Comparison of ENCODE assay signal across 8 cellular contexts in the genomic region with DNA sequence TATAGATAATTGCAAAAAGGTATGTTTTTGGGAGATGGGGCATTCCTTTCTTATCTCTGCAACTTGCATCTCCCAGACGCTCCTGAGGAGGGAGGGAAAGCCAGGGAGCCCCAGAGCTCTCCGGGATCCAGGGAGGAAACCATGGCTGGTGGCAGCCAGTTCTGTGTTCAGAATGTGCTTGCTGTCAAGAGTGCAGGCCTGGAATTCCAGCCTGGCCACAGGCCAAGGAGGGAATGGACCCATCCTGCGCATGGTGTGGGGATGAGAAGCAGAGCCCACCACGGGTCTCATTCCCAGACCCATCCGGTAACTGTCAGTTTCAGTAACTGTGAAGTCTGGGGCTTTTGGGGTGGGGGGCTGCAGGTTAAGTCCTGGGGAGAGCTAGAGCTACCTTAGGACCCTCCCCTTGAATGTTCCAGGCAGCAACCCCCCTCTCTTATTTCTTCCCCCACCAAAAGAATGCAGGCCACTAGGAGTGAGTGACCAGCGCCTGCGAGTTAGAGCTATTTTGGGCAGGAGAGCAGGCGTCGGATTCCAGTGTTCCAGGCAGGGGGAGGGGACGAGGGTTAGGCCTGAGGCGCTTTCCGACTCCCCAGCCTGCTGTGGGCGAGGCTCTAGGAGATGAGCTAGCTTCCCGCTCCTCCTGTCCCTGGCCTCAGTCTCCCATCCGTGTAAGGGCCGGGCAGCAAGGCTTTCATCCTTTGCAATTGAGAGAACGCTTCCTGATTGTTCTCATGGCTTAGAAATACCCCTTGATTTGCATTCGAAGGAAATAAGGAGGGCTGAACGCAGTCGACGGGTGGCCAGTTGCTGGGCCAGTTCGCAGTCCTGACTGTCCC. TPM values are rescaled to one million over a fixed set of nuclear protein-coding genes. Genes with fewer than 3 reads are reported as not detected.
A peak's percentile ranks its signal among the peaks of the same experiment; 100 is the strongest.
DNase-seq lines count a peak whose midpoint lies in the region; ATAC-seq and TF ChIP-seq lines count a peak whose summit lies in the region.

No MANE protein-coding gene starts in this region.

- POLR2A ChIA-PET in activated naive CD8-positive, alpha-beta T cell treated with anti-CD3 and anti-CD28 coated beads, Interleukin-2, amount 10 ng/mL, durations not matched to agents 7 days and 5 days (lab: Charles Lee): interaction anchor here (0.5 to 2.0 kb wide), 13 partner anchors 9 to 481 kb away, joined by 3 to 13 read pairs (median 4); a partner anchor contains a TSS

- TF ChIP-seq CTCF in KMS-11 (conservative IDR thresholded peaks at IDR 0.05; ENCODE audit: low read depth, low read length) (no peak), omental fat pad (IDR thresholded peaks at IDR 0.05) (no peak)

- no peak for ATAC-seq in activated naive CD8-positive, alpha-beta T cell treated with anti-CD3 and anti-CD28 coated beads, Interleukin-2, amount 10 ng/mL, durations not matched to agents 7 days and 5 days (ENCODE audit: low read depth)
- peak; percentile 65 for ATAC-seq in Right ventricle myocardium inferior
- peak; percentile 57 for ATAC-seq in omental fat pad (ENCODE audit: low FRiP score)
- ATAC-seq in HG03280 (IDR thresholded peaks at IDR 0.05; ENCODE audit: unreplicated experiment): no peak
- no peak for ATAC-seq in GM19035 (IDR thresholded peaks at IDR 0.05; ENCODE audit: unreplicated experiment)

- no peaks in the 10 kb centered on the region for H3K27me3 Mint-ChIP-seq in activated naive CD8-positive, alpha-beta T cell treated with anti-CD3 and anti-CD28 coated beads, Interleukin-2, amount 10 ng/mL, durations not matched to agents 7 days and 5 days

- H3K36me3 ChIP-seq in KMS-11 (ENCODE audit: insufficient read depth): no peaks in the 10 kb centered on the region

- intact Hi-C loops in Right ventricle myocardium inferior (cut with DNase I): loop anchor here (5.0 kb wide), 2 partner anchors 203 to 297 kb away; a partner anchor contains a TSS

- peaks cover 19% of the 10 kb centered on the region for H3K4me1 ChIP-seq in KMS-11 (ENCODE audit: low read depth, poor library complexity, severe bottlenecking)

- peak overlapping the region; percentile 85 for H3K4me3 Mint-ChIP-seq in activated naive CD8-positive, alpha-beta T cell treated with anti-CD3 and anti-CD28 coated beads, Interleukin-2, amount 10 ng/mL, durations not matched to agents 7 days and 5 days

- H3K9ac ChIP-seq in KMS-11: peak overlapping the region; percentile 30; the same call in 1 of the 2 replicates

- no peaks in the 10 kb centered on the region for H3K27me3 ChIP-seq in KMS-11 (ENCODE audit: insufficient read depth, low read depth)

- H3K4me1 Mint-ChIP-seq in activated naive CD8-positive, alpha-beta T cell treated with anti-CD3 and anti-CD28 coated beads, Interleukin-2, amount 10 ng/mL, durations not matched to agents 7 days and 5 days: peaks cover 20% of the 10 kb centered on the region

- peak; percentile 67 for DNase-seq in NCI-H82 (lab: John Stamatoyannopoulos, UW)
- no peak for DNase-seq in NCI-H82 treated with DMSO at 0.1 percent for 48 hours (lab: John Stamatoyannopoulos, UW; ENCODE audit: unreplicated experiment)
- DNase-seq in activated naive CD8-positive, alpha-beta T cell treated with anti-CD3 and anti-CD28 coated beads, Interleukin-2, amount 10 ng/mL, durations not matched to agents 7 days and 5 days: no peak
- DNase-seq in Right ventricle myocardium inferior (ENCODE audit: missing footprints): peak; percentile 83
- peak; percentile 27 for DNase-seq in omental fat pad (ENCODE audit: low spot score)

- peak overlapping the region; percentile 58 for H2AFZ ChIP-seq in KMS-11 (ENCODE audit: low read depth)

- H3K4me2 ChIP-seq in KMS-11: peak overlapping the region; percentile 23

- peak overlapping the region; percentile 87 for H3K27ac Mint-ChIP-seq in activated naive CD8-positive, alpha-beta T cell treated with anti-CD3 and anti-CD28 coated beads, Interleukin-2, amount 10 ng/mL, durations not matched to agents 7 days and 5 days

- peak overlapping the region; percentile 46; the same call in 1 of the 2 replicates for H3K27ac ChIP-seq in KMS-11

- H3K36me3 Mint-ChIP-seq in activated naive CD8-positive, alpha-beta T cell treated with anti-CD3 and anti-CD28 coated beads, Interleukin-2, amount 10 ng/mL, durations not matched to agents 7 days and 5 days: peaks cover 13% of the 10 kb centered on the region

- no peaks in the 10 kb centered on the region for H3K9me3 Mint-ChIP-seq in activated naive CD8-positive, alpha-beta T cell treated with anti-CD3 and anti-CD28 coated beads, Interleukin-2, amount 10 ng/mL, durations not matched to agents 7 days and 5 days

- no peak overlapping the region for H3K4me3 ChIP-seq in KMS-11 (IDR thresholded peaks at IDR 0.05; ENCODE audit: insufficient read depth, low read depth, low read length)

- H4K20me1 ChIP-seq in KMS-11 (ENCODE audit: insufficient read depth): no peaks in the 10 kb centered on the region

- H3K79me2 ChIP-seq in KMS-11 (ENCODE audit: insufficient read depth, low read depth): peaks cover 32% of the 10 kb centered on the region

RNA-seq across cellular contexts. Expression of a gene that starts 0.8 kb away (rescaled TPM):
- 10 to 100 TPM; 14.1 to 17.5 TPM for total RNA-seq in activated naive CD8-positive, alpha-beta T cell treated with anti-CD3 and anti-CD28 coated beads, Interleukin-2, amount 10 ng/mL, durations not matched to agents 7 days and 5 days
- 129 TPM for total RNA-seq in Right ventricle myocardium inferior
- total RNA-seq in omental fat pad: 10 to 100 TPM; 37.8 to 65.0 (median 44.4) TPM

RNA-seq across cellular contexts. Expression of a gene that starts 40.1 kb away (rescaled TPM):
- total RNA-seq in activated naive CD8-positive, alpha-beta T cell treated with anti-CD3 and anti-CD28 coated beads, Interleukin-2, amount 10 ng/mL, durations not matched to agents 7 days and 5 days: 10 to 100 TPM; 25.6 to 32.7 TPM
- 15.5 TPM for total RNA-seq in Right ventricle myocardium inferior
- total RNA-seq in omental fat pad: 1 to 10 TPM; 2.7 to 9.4 (median 5.6) TPM

RNA-seq across cellular contexts. Expression of a gene that starts 47.0 kb away (rescaled TPM):
- total RNA-seq in activated naive CD8-positive, alpha-beta T cell treated with anti-CD3 and anti-CD28 coated beads, Interleukin-2, amount 10 ng/mL, durations not matched to agents 7 days and 5 days: 10 to 100 TPM; 10.0 to 10.3 TPM
- total RNA-seq in Right ventricle myocardium inferior: 20.5 TPM
- 1 to 10 TPM; 1.6 to 6.8 (median 3.3) TPM for total RNA-seq in omental fat pad

RNA-seq across cellular contexts. Expression of a gene that starts 57.0 kb away (rescaled TPM):
- total RNA-seq in activated naive CD8-positive, alpha-beta T cell treated with anti-CD3 and anti-CD28 coated beads, Interleukin-2, amount 10 ng/mL, durations not matched to agents 7 days and 5 days: 10 to 100 TPM; 30.3 TPM
- total RNA-seq in Right ventricle myocardium inferior (17.1 TPM), omental fat pad (10 to 100 TPM; 15.1 to 30.9 (median 24.0) TPM)

RNA-seq across cellular contexts. Expression of a gene that starts 57.5 kb away (rescaled TPM):
- total RNA-seq in activated naive CD8-positive, alpha-beta T cell treated with anti-CD3 and anti-CD28 coated beads, Interleukin-2, amount 10 ng/mL, durations not matched to agents 7 days and 5 days: 100 to 1,000 TPM; 428 to 441 TPM
- total RNA-seq in Right ventricle myocardium inferior: 285 TPM
- 100 to 1,000 TPM; 456 to 542 (median 494) TPM for total RNA-seq in omental fat pad

Comparison
In these comparisons a context has a peak if more than half of its experiments do, and no peak if none do; other contexts are left out.
1. DNase-seq: peak in NCI-H82 (single experiment), Right ventricle myocardium inferior (single experiment) and omental fat pad (single experiment); none in NCI-H82 treated with DMSO at 0.1 percent for 48 hours (single experiment) and activated naive CD8-positive, alpha-beta T cell treated with anti-CD3 and anti-CD28 coated beads, Interleukin-2, amount 10 ng/mL, durations not matched to agents 7 days and 5 days (single experiment).
2. ATAC-seq: peak in Right ventricle myocardium inferior (single experiment) and omental fat pad (single experiment); none in activated naive CD8-positive, alpha-beta T cell treated with anti-CD3 and anti-CD28 coated beads, Interleukin-2, amount 10 ng/mL, durations not matched to agents 7 days and 5 days (single experiment), HG03280 (single experiment) and GM19035 (single experiment).